22 cellular contexts compared by ENCODE assay signal in the genomic region with DNA sequence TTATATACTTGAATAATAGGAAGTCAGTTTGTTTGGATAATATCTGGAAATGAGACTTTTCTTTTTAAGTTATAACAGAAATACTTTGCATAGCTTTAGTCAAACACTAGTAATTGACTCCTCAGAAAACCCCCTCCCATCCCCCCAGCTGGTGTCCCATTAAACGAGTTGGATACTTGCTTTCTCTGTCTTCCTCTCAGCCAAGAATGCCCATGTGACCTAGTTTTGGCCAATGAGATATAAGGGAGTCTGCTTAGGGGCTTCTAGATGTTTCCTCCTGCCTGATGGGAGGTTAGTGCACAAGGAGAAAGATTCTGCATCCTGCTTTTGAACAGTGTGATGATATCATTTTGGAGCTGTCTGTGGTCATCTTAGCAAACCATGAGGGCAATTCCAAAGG.
"Had no signal": no experiment of that assay in that cellular context is flagged by ENCODE, and none has a peak within 500 bp of the region (broad histone marks: within the 10 kb centered on the region; RNA-seq: fewer than 3 reads in every experiment).

No MANE protein-coding gene starts in this region.

- H3K27ac ChIP-seq: adrenal gland, hepatocyte, left lung, parathyroid adenoma, uterus had no signal

- H3K4me2 ChIP-seq: hepatocyte had no signal

- H3K9me3 ChIP-seq: adrenal gland, esophagus muscularis mucosa, left lung, uterus had no signal

- H3K36me3 ChIP-seq: adrenal gland, esophagus muscularis mucosa, left lung, uterus had no signal

- H3K4me3 ChIP-seq: adrenal gland, esophagus muscularis mucosa, hepatocyte, left lung, lung, uterus had no signal

- H3K4me1 ChIP-seq: adrenal gland, parathyroid adenoma, uterus had no signal

- H3K27me3 ChIP-seq: adrenal gland, esophagus muscularis mucosa, left lung, uterus had no signal

- ATAC-seq: activated CD4-positive, alpha-beta T cell treated with anti-CD3 and anti-CD28 coated beads for 36 hours; activated T-helper 17 cell treated with anti-CD3 and anti-CD28 coated beads, Interleukin-2, amount 50 U/mL, for 72 hours; left lung; natural killer cell; right cardiac atrium; stimulated activated naive CD8-positive, alpha-beta T cell treated with anti-CD3 and anti-CD28 coated beads, Interleukin-15, amount 100 ng/mL, for 72 hours had no signal

- H3K79me2 ChIP-seq: hepatocyte, parathyroid adenoma had no signal

- H2AFZ ChIP-seq: hepatocyte, parathyroid adenoma had no signal

- H3K9ac ChIP-seq: parathyroid adenoma had no signal

- DNase-seq: activated B cell treated with CpG ODN at 0.5 μM for 24 hours; activated CD4-positive, alpha-beta T cell treated with anti-CD3 and anti-CD28 coated beads for 36 hours; activated CD4-positive, alpha-beta T cell treated with anti-CD3 and anti-CD28 coated beads, Interleukin-2, amount 50 U/mL, for 4 hours; activated CD8-positive, alpha-beta memory T cell treated with anti-CD3 and anti-CD28 coated beads for 24 hours; activated CD8-positive, alpha-beta memory T cell treated with anti-CD3 and anti-CD28 coated beads, Interleukin-2, amount 50 U/mL, for 4 hours; activated T-cell treated with anti-CD3 and anti-CD28 coated beads, Interleukin-2, amount 50 U/mL, for 24 hours; adrenal gland; effector memory CD4-positive, alpha-beta T cell; glutamatergic neuron; immature natural killer cell; left lung; natural killer cell; right cardiac atrium; stimulated activated CD4-positive, alpha-beta T cell treated with anti-CD3 and anti-CD28 coated beads, Interleukin-12 subunit alpha, Interleukin-12 subunit beta, amount 100 ng/mL, for 4 hours; stimulated activated naive CD8-positive, alpha-beta T cell treated with anti-CD3 and anti-CD28 coated beads, Interleukin-15, amount 100 ng/mL, for 72 hours; T1000; uterus had no signal
